ENCODE assay signal across 2 cellular contexts in the genomic region with DNA sequence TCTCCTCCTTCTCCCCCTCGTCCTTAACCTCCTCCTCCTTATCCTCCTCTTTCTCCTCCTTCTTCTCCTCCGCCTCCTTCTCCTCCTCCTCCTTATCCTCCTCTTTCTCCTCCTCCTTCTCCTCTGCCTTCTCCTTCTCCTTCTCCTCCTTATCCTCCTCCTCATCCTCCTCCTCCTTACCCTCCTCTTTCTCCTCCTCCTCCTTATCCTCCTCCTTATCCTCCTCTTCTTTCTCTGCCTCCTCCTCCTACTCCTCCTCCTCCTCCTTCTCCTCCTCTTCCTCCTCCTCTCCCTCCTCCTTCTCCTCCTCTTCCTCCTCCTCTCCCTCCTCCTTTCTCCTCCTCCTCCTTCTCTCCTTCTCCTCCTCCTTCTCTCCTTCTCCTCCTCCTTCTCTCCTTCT.
TF ChIP-seq lines count a peak whose summit lies in the region.

No MANE protein-coding gene starts in this region.

TF ChIP-seq in HepG2, 621 proteins besides CTCF, POLR2A, EP300 and RAD21:
- TF ChIP-seq IKZF1 (IDR thresholded peaks at IDR 0.05) = no peak
- peak; percentile 3 for TF ChIP-seq PCBP2 (optimal IDR thresholded peaks at IDR 0.05; ENCODE audit: low read depth, low read length, poor library complexity, severe bottlenecking)
- no peak for TF ChIP-seq GABPA (IDR thresholded peaks at IDR 0.05; ENCODE audit: low read depth, low read length)
- no peak for TF ChIP-seq GABPA (CRISPR knock-in tag; IDR thresholded peaks at IDR 0.05; ENCODE audit: low read depth)

TF ChIP-seq in K562, 482 proteins besides CTCF, POLR2A, EP300 and RAD21:
- TF ChIP-seq ZNF263 (CRISPR knock-in tag; IDR thresholded peaks at IDR 0.05; ENCODE audit: borderline replicate concordance) (peak; percentile 82), HMG20B (CRISPR knock-in tag; IDR thresholded peaks at IDR 0.05) (no peak), POLR2AphosphoS2 (IDR thresholded peaks at IDR 0.05; ENCODE audit: low read length) (no peak), CHD2 (IDR thresholded peaks at IDR 0.05; ENCODE audit: low read depth, low read length) (no peak), PYGO2 (tag; IDR thresholded peaks at IDR 0.05) (no peak), MIER1 (IDR thresholded peaks at IDR 0.05; ENCODE audit: low read depth) (no peak)
- TF ChIP-seq, protein P1, sequence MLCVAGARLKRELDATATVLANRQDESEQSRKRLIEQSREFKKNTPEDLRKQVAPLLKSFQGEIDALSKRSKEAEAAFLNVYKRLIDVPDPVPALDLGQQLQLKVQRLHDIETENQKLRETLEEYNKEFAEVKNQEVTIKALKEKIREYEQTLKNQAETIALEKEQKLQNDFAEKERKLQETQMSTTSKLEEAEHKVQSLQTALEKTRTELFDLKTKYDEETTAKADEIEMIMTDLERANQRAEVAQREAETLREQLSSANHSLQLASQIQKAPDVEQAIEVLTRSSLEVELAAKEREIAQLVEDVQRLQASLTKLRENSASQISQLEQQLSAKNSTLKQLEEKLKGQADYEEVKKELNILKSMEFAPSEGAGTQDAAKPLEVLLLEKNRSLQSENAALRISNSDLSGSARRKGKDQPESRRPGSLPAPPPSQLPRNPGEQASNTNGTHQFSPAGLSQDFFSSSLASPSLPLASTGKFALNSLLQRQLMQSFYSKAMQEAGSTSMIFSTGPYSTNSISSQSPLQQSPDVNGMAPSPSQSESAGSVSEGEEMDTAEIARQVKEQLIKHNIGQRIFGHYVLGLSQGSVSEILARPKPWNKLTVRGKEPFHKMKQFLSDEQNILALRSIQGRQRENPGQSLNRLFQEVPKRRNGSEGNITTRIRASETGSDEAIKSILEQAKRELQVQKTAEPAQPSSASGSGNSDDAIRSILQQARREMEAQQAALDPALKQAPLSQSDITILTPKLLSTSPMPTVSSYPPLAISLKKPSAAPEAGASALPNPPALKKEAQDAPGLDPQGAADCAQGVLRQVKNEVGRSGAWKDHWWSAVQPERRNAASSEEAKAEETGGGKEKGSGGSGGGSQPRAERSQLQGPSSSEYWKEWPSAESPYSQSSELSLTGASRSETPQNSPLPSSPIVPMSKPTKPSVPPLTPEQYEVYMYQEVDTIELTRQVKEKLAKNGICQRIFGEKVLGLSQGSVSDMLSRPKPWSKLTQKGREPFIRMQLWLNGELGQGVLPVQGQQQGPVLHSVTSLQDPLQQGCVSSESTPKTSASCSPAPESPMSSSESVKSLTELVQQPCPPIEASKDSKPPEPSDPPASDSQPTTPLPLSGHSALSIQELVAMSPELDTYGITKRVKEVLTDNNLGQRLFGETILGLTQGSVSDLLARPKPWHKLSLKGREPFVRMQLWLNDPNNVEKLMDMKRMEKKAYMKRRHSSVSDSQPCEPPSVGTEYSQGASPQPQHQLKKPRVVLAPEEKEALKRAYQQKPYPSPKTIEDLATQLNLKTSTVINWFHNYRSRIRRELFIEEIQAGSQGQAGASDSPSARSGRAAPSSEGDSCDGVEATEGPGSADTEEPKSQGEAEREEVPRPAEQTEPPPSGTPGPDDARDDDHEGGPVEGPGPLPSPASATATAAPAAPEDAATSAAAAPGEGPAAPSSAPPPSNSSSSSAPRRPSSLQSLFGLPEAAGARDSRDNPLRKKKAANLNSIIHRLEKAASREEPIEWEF (CRISPR knock-in tag; IDR thresholded peaks at IDR 0.05) = no peak
